Comparison of ENCODE assay signal across 11 cellular contexts in the genomic region with DNA sequence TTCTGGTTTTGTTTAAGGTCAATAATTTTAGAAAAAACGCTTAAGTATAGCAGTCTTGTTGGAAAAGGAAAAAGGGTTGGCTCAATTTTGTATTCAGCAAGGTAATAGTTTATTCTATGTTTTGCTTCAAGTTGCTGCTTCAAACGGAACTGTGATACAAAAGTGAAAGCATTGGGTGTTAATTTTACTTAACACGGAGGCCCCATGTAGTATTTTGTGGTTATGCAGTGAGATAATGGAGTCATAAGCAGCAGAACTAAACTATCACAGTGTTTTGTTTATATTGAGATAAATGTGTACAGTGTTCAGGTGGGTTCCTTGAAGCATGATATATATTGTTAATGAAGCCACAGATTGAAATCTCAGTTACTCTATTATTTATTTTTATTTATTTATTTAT.
DNase-seq lines count a peak whose midpoint lies in the region; ATAC-seq and TF ChIP-seq lines count a peak whose summit lies in the region.
"Had no signal": no experiment of that assay in that cellular context is flagged by ENCODE, and none has a peak within 500 bp of the region (broad histone marks: within the 10 kb centered on the region; RNA-seq: fewer than 3 reads in every experiment).

No MANE protein-coding gene starts in this region.

- H3K27ac ChIP-seq in prostate gland: no peak overlapping the region
- no peak overlapping the region for H3K27ac ChIP-seq in substantia nigra (ENCODE audit: low read depth, low read length, poor library complexity, severe bottlenecking)
- H3K27ac ChIP-seq: esophagus squamous epithelium had no signal

- TF ChIP-seq CTCF in GM12864 (IDR thresholded peaks at IDR 0.05; ENCODE audit: low read depth, low read length, missing control alignments) (no peak), prostate gland (IDR thresholded peaks at IDR 0.05) (no peak)

- intact Hi-C loops in prostate gland (cut with DNase I): no loop called here
- intact Hi-C loops in left ventricle myocardium superior (cut with micrococcal nuclease): no loop called here

- H3K36me3 ChIP-seq in prostate gland: no peaks in the 10 kb centered on the region
- H3K36me3 ChIP-seq: esophagus squamous epithelium had no signal

- H3K4me3 ChIP-seq in GM12864 (ENCODE audit: low read depth, low read length) (no peak overlapping the region), prostate gland (no peak overlapping the region)
- H3K4me3 ChIP-seq: esophagus squamous epithelium had no signal

- H3K9me3 ChIP-seq in prostate gland: no peaks in the 10 kb centered on the region
- H3K9me3 ChIP-seq: esophagus squamous epithelium had no signal

- no peak for TF ChIP-seq POLR2A in prostate gland (IDR thresholded peaks at IDR 0.05)

- no peaks in the 10 kb centered on the region for H3K4me1 ChIP-seq in prostate gland (replicated peaks)

- peak; percentile 38 for DNase-seq in GM12864 (ENCODE audit: low read depth)
- no peak for DNase-seq in prostate gland (ENCODE audit: low spot score)
- DNase-seq in substantia nigra (lab: John Stamatoyannopoulos, UW): no peak
- DNase-seq in activated CD4-positive, alpha-beta T cell treated with anti-CD3 and anti-CD28 coated beads, Interleukin-2, amount 50 U/mL, for 4 hours: no peak
- no peak for DNase-seq in left ventricle myocardium superior
- DNase-seq: esophagus squamous epithelium, IMR-90 had no signal

- no peaks in the 10 kb centered on the region for H3K27me3 ChIP-seq in prostate gland (replicated peaks; ENCODE audit: insufficient read depth)

- ATAC-seq in GM19328 (IDR thresholded peaks at IDR 0.05; ENCODE audit: unreplicated experiment) (peak; percentile 86), HG02678 (IDR thresholded peaks at IDR 0.05; ENCODE audit: unreplicated experiment) (peak; percentile 90), HG03457 (IDR thresholded peaks at IDR 0.05; ENCODE audit: unreplicated experiment) (peak; percentile 75), left ventricle myocardium superior (no peak)
- ATAC-seq: Right ventricle myocardium inferior had no signal

- 90% methylated on average over 3 of the region's 3 CpGs for WGBS in prostate gland
